ENCODE assay signal across 19 cellular contexts in the genomic region with DNA sequence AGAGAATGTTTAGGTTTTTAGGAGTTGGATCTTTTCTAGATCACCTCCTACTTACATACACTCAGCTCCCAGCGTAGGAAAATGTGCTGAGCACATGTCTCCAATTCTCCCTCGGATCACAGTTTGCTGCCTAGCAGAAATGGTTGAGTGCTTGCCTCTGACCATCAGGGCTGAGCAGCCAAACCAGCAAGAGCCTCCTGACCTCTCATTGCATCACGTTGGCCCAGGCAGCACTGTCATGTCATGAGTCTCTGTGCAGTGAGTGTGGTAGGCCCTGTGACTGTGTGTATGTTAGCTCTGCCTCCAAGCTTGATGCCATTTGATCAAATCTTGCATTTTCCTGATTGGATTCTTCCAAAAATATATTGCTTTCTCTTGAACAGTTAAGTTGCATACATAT.
DNase-seq lines count a peak whose midpoint lies in the region; ATAC-seq, FAIRE-seq and TF ChIP-seq lines count a peak whose summit lies in the region.
"Had no signal": no experiment of that assay in that cellular context is flagged by ENCODE, and none has a peak within 500 bp of the region (broad histone marks: within the 10 kb centered on the region; RNA-seq: fewer than 3 reads in every experiment).

No MANE protein-coding gene starts in this region.

- H3K4me1 ChIP-seq in testis = no peaks in the 10 kb centered on the region

- H3K27ac ChIP-seq in testis = no peak overlapping the region

- WGBS in testis, 2 donors = 64 to 65% methylated on average over 3 of the region's 3 CpGs

- no peaks in the 10 kb centered on the region for H3K9me3 ChIP-seq in testis

- intact Hi-C loops in testis (cut with DNase I; ENCODE audit: low total_unique reads) = no loop called here

- H3K36me3 ChIP-seq in bronchial epithelial cell (ENCODE audit: control insufficient read depth, insufficient read depth, low read length) (peaks cover 6% of the 10 kb centered on the region), testis (ENCODE audit: low read depth, missing control alignments) (no peaks in the 10 kb centered on the region)

- ATAC-seq in GM19395 (IDR thresholded peaks at IDR 0.05; ENCODE audit: unreplicated experiment) (no peak), GM18517 (IDR thresholded peaks at IDR 0.05; ENCODE audit: unreplicated experiment) (no peak), HG02678 (IDR thresholded peaks at IDR 0.05; ENCODE audit: unreplicated experiment) (no peak)
- ATAC-seq: stimulated activated naive B cell treated with anti-CD40 and anti-IgM and Interleukin-4, amounts not matched to agents 10 μg/mL and 1 μg/mL and 100 μg/mL, for 72 hours had no signal

- no peak for TF ChIP-seq POLR2A in GM12892 (IDR thresholded peaks at IDR 0.05; ENCODE audit: low read depth, low read length)
- TF ChIP-seq POLR2A in testis (IDR thresholded peaks at IDR 0.05) = no peak

- FAIRE-seq in GM12892 (lab: Jason Lieb, UNC) = peak; percentile 17
- FAIRE-seq in bronchial epithelial cell (lab: Jason Lieb, UNC) = peak; percentile 66

- H3K4me3 ChIP-seq in bronchial epithelial cell (ENCODE audit: low read depth, low read length) (no peak overlapping the region), testis (no peak overlapping the region)

- DNase-seq in GM12892 (ENCODE audit: insufficient read length) (no peak), bronchial epithelial cell (ENCODE audit: low read depth) (no peak), iris pigment epithelial cell (ENCODE audit: low read depth) (peak; percentile 53), testis (peak; percentile 26), occipital lobe (lab: John Stamatoyannopoulos, UW) (no peak)
- DNase-seq: activated B cell treated with CpG ODN at 0.5 μM for 24 hours; activated CD4-positive, alpha-beta memory T cell treated with anti-CD3 and anti-CD28 coated beads, Interleukin-2, amount 10 ng/mL, durations not matched to agents 7 days and 5 days; activated T-cell treated with anti-CD3 and anti-CD28 coated beads, Interleukin-2, amount 50 U/mL, for 24 hours; effector CD4-positive, alpha-beta T cell; hippocampal formation; Karpas-422; kidney glomerular epithelial cell; NCI-H1105 treated with DMSO at 0.1 percent for 48 hours; NCI-H69; stimulated activated naive B cell treated with anti-CD40 and anti-IgM and Interleukin-4, amounts not matched to agents 10 μg/mL and 1 μg/mL and 100 μg/mL, for 72 hours; T-helper 2 cell had no signal

- TF ChIP-seq CTCF in bronchial epithelial cell (IDR thresholded peaks at IDR 0.05; ENCODE audit: insufficient read depth, low read length, severe bottlenecking) = no peak
- TF ChIP-seq CTCF in testis (IDR thresholded peaks at IDR 0.05) = no peak

- H3K27me3 ChIP-seq in bronchial epithelial cell (ENCODE audit: control insufficient read depth, insufficient read depth, low read length) (no peaks in the 10 kb centered on the region), testis (no peaks in the 10 kb centered on the region)

Comparison
In these comparisons a context has a peak if more than half of its experiments do, and no peak if none do; other contexts are left out.
1. DNase-seq: peak in iris pigment epithelial cell (single experiment) and testis (single experiment); none in GM12892 (single experiment), bronchial epithelial cell (single experiment) and occipital lobe (single experiment).